In the genomic region with DNA sequence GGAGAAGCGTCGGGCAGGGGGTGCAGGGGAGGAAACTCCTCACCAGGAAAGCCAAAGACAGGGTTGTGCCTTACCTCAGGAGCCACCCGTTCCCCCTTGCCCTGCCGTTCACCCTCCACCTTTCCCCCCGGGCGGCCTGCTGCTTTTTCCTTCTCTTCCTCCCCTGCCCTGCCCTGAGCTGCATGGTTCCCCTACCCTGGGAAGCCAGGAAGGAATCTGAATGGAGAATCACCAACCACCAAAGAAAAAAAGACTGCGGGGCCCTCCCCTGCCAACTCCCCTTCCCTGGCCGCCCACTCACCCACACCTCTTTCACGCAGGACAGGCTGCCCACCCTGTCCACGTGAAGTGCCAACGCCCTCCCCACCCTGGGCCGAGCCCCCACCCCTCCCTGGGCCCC, we compare ENCODE assay signal across 8 cellular contexts. TPM values are rescaled to one million over a fixed set of nuclear protein-coding genes. Genes with fewer than 3 reads are reported as not detected.
DNase-seq lines count a peak whose midpoint lies in the region; FAIRE-seq and TF ChIP-seq lines count a peak whose summit lies in the region.

No MANE protein-coding gene starts in this region.

- intact Hi-C loops in MCF 10A (cut with micrococcal nuclease) = loop anchor here (10.0 kb wide), 1 partner anchor 65 kb away; no protein-coding TSS in a partner anchor

- POLR2A ChIA-PET in MCF 10A (lab: Yijun Ruan, JAX) = interaction anchor here (0.6 to 2.9 kb wide), 30 partner anchors 8 to 334 kb away, joined by 3 to 63 read pairs (median 6); a partner anchor contains a TSS

- no peak for TF ChIP-seq CTCF in DOHH2 (IDR thresholded peaks at IDR 0.05; ENCODE audit: low read depth, low read length, poor library complexity, severe bottlenecking)
- TF ChIP-seq CTCF in MCF 10A (IDR thresholded peaks at IDR 0.05; ENCODE audit: unreplicated experiment) = no peak
- TF ChIP-seq CTCF in suprapubic skin (IDR thresholded peaks at IDR 0.05) = no peak

- 4% methylated on average over 10 of the region's 12 CpGs for WGBS in suprapubic skin

- peaks cover 32% of the 10 kb centered on the region for H3K36me3 Mint-ChIP-seq in MCF 10A (ENCODE audit: insufficient read depth, unreplicated experiment)

- BruUV-seq in MCF 10A (replicated peaks; lab: Mats Ljungman, UMichigan) = no TSS peak

- no peak for TF ChIP-seq EP300 in suprapubic skin (IDR thresholded peaks at IDR 0.05)

- H3K9me2 ChIP-seq in DOHH2 (replicated peaks; ENCODE audit: control insufficient read depth, low read length) = no peaks in the 10 kb centered on the region

- peak; percentile 15 for DNase-seq in RPMI7951 (ENCODE audit: low read depth)
- DNase-seq in MCF 10A (ENCODE audit: unreplicated experiment) = no peak
- DNase-seq in lung microvascular endothelial cell (ENCODE audit: low read depth in 2 of 2) = peak; percentile 19 to 37
- DNase-seq in suprapubic skin (ENCODE audit: low spot score in 2 of 2) = peak in 1 of 2 donors; percentile 72
- no peak for DNase-seq in A172 (ENCODE audit: low spot score)
- DNase-seq in cerebellum (ENCODE audit: low spot score) = no peak
- DNase-seq in RCC 7860 (ENCODE audit: low spot score) = no peak

- H3K4me1 ChIP-seq in DOHH2 (ENCODE audit: control insufficient read depth, low read length) (peaks cover 53% of the 10 kb centered on the region), suprapubic skin (peaks cover 62% of the 10 kb centered on the region)

- no peaks in the 10 kb centered on the region for H3K27me3 Mint-ChIP-seq in MCF 10A (ENCODE audit: insufficient read depth, unreplicated experiment)

- peaks cover 45% of the 10 kb centered on the region for H3K79me2 ChIP-seq in DOHH2 (ENCODE audit: control insufficient read depth, low read length)

- no peaks in the 10 kb centered on the region for H3K9me3 Mint-ChIP-seq in MCF 10A (ENCODE audit: unreplicated experiment)

- H3K36me3 ChIP-seq in DOHH2 (ENCODE audit: control insufficient read depth, low read length) = peaks cover 43% of the 10 kb centered on the region
- peaks cover 24% of the 10 kb centered on the region for H3K36me3 ChIP-seq in suprapubic skin

- FAIRE-seq in RCC 7860 (lab: Jason Lieb, UNC) = no peak

- peak overlapping the region; percentile 70 for H3K4me2 ChIP-seq in DOHH2 (ENCODE audit: low read length)

- H3K4me3 ChIP-seq in DOHH2 (ENCODE audit: low read length) = peak overlapping the region; percentile 99
- H3K4me3 ChIP-seq in suprapubic skin = peak overlapping the region; percentile 79

- H3K27me3 ChIP-seq in DOHH2 (ENCODE audit: control insufficient read depth, low read length) (no peaks in the 10 kb centered on the region), suprapubic skin (no peaks in the 10 kb centered on the region)

- no peaks in the 10 kb centered on the region for H4K20me1 ChIP-seq in DOHH2 (ENCODE audit: control insufficient read depth, insufficient read depth, low read depth, low read length)

- H3K9me3 ChIP-seq in DOHH2 (ENCODE audit: control insufficient read depth, insufficient read depth, low read length) (no peaks in the 10 kb centered on the region), suprapubic skin (no peaks in the 10 kb centered on the region)

- H3K4me3 Mint-ChIP-seq in MCF 10A (ENCODE audit: unreplicated experiment) = peak overlapping the region; percentile 100

- TF ChIP-seq POLR2A in suprapubic skin (IDR thresholded peaks at IDR 0.05) = no peak

- peak overlapping the region; percentile 100 for H3K27ac Mint-ChIP-seq in MCF 10A (ENCODE audit: low read depth, unreplicated experiment)

- peaks cover 14% of the 10 kb centered on the region for H3F3A ChIP-seq in DOHH2 (ENCODE audit: control insufficient read depth, insufficient read depth)

- H3K27ac ChIP-seq in DOHH2 (ENCODE audit: low read depth, low read length) (peak overlapping the region; percentile 99), suprapubic skin (peak overlapping the region; percentile 100)

- CTCF ChIA-PET in MCF 10A (lab: Yijun Ruan, JAX) = interaction anchor here (0.6 to 2.6 kb wide), 5 partner anchors 57 to 333 kb away, joined by 3 to 10 read pairs (median 3); no protein-coding TSS in a partner anchor

- H3K4me1 Mint-ChIP-seq in MCF 10A (ENCODE audit: insufficient read depth, unreplicated experiment) = peaks cover 22% of the 10 kb centered on the region

RNA-seq across cellular contexts. Expression of a gene that starts 0.8 kb away (rescaled TPM):
- total RNA-seq in RPMI7951 (2014; rRNA removed; shearing (Covaris generic)) = 14.0 and 16.3 TPM in 2 replicates
- total RNA-seq in MCF 10A (2022) (66.7 and 78.5 TPM in 2 replicates), lung microvascular endothelial cell (8.5 and 12.3 TPM in 2 replicates), suprapubic skin (10 to 100 TPM; 42.0 to 91.4 (median 46.0) TPM), cerebellum (22.1 TPM)
- total RNA-seq in A172 (2014; rRNA removed; shearing (Covaris generic)) = 16.3 and 21.7 TPM in 2 replicates

RNA-seq across cellular contexts. Expression of a gene that starts 24.7 kb away (rescaled TPM):
- 135 and 143 TPM in 2 replicates for total RNA-seq in RPMI7951 (2014; rRNA removed; shearing (Covaris generic))
- total RNA-seq in MCF 10A (2022) = 67.6 and 85.1 TPM in 2 replicates
- total RNA-seq in lung microvascular endothelial cell = 62.5 and 99.8 TPM in 2 replicates
- total RNA-seq in suprapubic skin = 10 to 100 TPM; 43.7 to 60.3 (median 50.7) TPM
- total RNA-seq in A172 (2014; rRNA removed; shearing (Covaris generic)) = 137 and 153 TPM in 2 replicates
- 54.6 TPM for total RNA-seq in cerebellum

RNA-seq across cellular contexts. Expression of a gene that starts 25.0 kb away (rescaled TPM):
- 19.9 and 34.0 TPM in 2 replicates for total RNA-seq in RPMI7951 (2014; rRNA removed; shearing (Covaris generic))
- total RNA-seq in MCF 10A (2022) (75.7 and 91.8 TPM in 2 replicates), lung microvascular endothelial cell (32.0 and 44.4 TPM in 2 replicates), suprapubic skin (100 to 1,000 TPM in 1 of 4 donors, 10 to 100 TPM in 3; 63.6 to 140 (median 70.8) TPM), cerebellum (12.9 TPM)
- 29.5 and 30.7 TPM in 2 replicates for total RNA-seq in A172 (2014; rRNA removed; shearing (Covaris generic))

RNA-seq across cellular contexts. Expression of a gene that starts 49.5 kb away (rescaled TPM):
- not detected in 2 replicates for total RNA-seq in RPMI7951 (2014; rRNA removed; shearing (Covaris generic))
- not detected in 2 replicates for total RNA-seq in MCF 10A (2022)
- total RNA-seq in lung microvascular endothelial cell = not detected in 2 replicates
- total RNA-seq in suprapubic skin = not detected
- not detected in 2 replicates for total RNA-seq in A172 (2014; rRNA removed; shearing (Covaris generic))
- total RNA-seq in cerebellum = not detected

Comparison
In these comparisons a context has a peak if more than half of its experiments do, and no peak if none do; other contexts are left out.
1. DNase-seq: peak in RPMI7951 (single experiment) and lung microvascular endothelial cell (2 of 2); none in MCF 10A (single experiment), A172 (single experiment), cerebellum (single experiment) and RCC 7860 (single experiment).